28 cellular contexts compared by ENCODE assay signal in genomic region chr13:99843872-99844271, GRCh38.
"Had no signal": no experiment of that assay in that cellular context is flagged by ENCODE, and none has a peak within 500 bp of the region (broad histone marks: within the 10 kb centered on the region; RNA-seq: fewer than 3 reads in every experiment).

No MANE protein-coding gene starts in this region.

- H2AFZ ChIP-seq: parathyroid adenoma had no signal

- H3K9me3 ChIP-seq: ovary, psoas muscle, right lobe of liver, sigmoid colon, stomach, thoracic aorta, thyroid gland, tibial nerve, upper lobe of left lung, vagina had no signal

- H3K4me1 ChIP-seq: parathyroid adenoma, psoas muscle, right lobe of liver, sigmoid colon, stomach, thyroid gland, tibial nerve, upper lobe of left lung, vagina had no signal

- H3K79me2 ChIP-seq: parathyroid adenoma had no signal

- H3K4me3 Mint-ChIP-seq: natural killer cell; nephron; neural crest cell; stimulated activated effector memory CD8-positive, alpha-beta T cell treated with anti-CD3 and anti-CD28 coated beads, Interleukin-12 subunit alpha, Interleukin-12 subunit beta, amount 100 ng/mL, for 72 hours; stimulated activated naive B cell treated with anti-CD40 and anti-IgM and Interleukin-4, amounts not matched to agents 10 μg/mL and 1 μg/mL and 100 μg/mL, for 72 hours; stimulated activated naive CD8-positive, alpha-beta T cell treated with anti-CD3 and anti-CD28 coated beads, Interleukin-15, Interleukin-2, amounts not matched to agents 100 ng/mL and 50 ng/mL, for 24 hours had no signal

- H3K4me1 Mint-ChIP-seq: natural killer cell; nephron; stimulated activated effector memory CD8-positive, alpha-beta T cell treated with anti-CD3 and anti-CD28 coated beads, Interleukin-12 subunit alpha, Interleukin-12 subunit beta, amount 100 ng/mL, for 72 hours; stimulated activated naive B cell treated with anti-CD40 and anti-IgM and Interleukin-4, amounts not matched to agents 10 μg/mL and 1 μg/mL and 100 μg/mL, for 72 hours had no signal

- H3K27me3 Mint-ChIP-seq: stimulated activated naive B cell treated with anti-CD40 and anti-IgM and Interleukin-4, amounts not matched to agents 10 μg/mL and 1 μg/mL and 100 μg/mL, for 72 hours; stimulated activated naive CD8-positive, alpha-beta T cell treated with anti-CD3 and anti-CD28 coated beads, Interleukin-15, Interleukin-2, amounts not matched to agents 100 ng/mL and 50 ng/mL, for 24 hours had no signal

- ATAC-seq: natural killer cell; psoas muscle; right cardiac atrium; right lobe of liver; stimulated activated effector memory CD8-positive, alpha-beta T cell treated with anti-CD3 and anti-CD28 coated beads, Interleukin-12 subunit alpha, Interleukin-12 subunit beta, amount 100 ng/mL, for 72 hours; stimulated activated naive B cell treated with anti-CD40 and anti-IgM and Interleukin-4, amounts not matched to agents 10 μg/mL and 1 μg/mL and 100 μg/mL, for 72 hours had no signal

- H3K9ac ChIP-seq: parathyroid adenoma had no signal

- H3K27ac Mint-ChIP-seq: natural killer cell; nephron; progenitor cell of endocrine pancreas; stimulated activated effector memory CD8-positive, alpha-beta T cell treated with anti-CD3 and anti-CD28 coated beads, Interleukin-12 subunit alpha, Interleukin-12 subunit beta, amount 100 ng/mL, for 72 hours; stimulated activated naive B cell treated with anti-CD40 and anti-IgM and Interleukin-4, amounts not matched to agents 10 μg/mL and 1 μg/mL and 100 μg/mL, for 72 hours; stimulated activated naive CD8-positive, alpha-beta T cell treated with anti-CD3 and anti-CD28 coated beads, Interleukin-15, Interleukin-2, amounts not matched to agents 100 ng/mL and 50 ng/mL, for 24 hours had no signal

- H3K27me3 ChIP-seq: ovary, right lobe of liver, sigmoid colon, stomach, thyroid gland, tibial nerve, upper lobe of left lung, vagina had no signal

- H3K36me3 Mint-ChIP-seq: natural killer cell had no signal

- H3K9me3 Mint-ChIP-seq: natural killer cell; nephron; neural crest cell; stimulated activated effector memory CD8-positive, alpha-beta T cell treated with anti-CD3 and anti-CD28 coated beads, Interleukin-12 subunit alpha, Interleukin-12 subunit beta, amount 100 ng/mL, for 72 hours; stimulated activated naive B cell treated with anti-CD40 and anti-IgM and Interleukin-4, amounts not matched to agents 10 μg/mL and 1 μg/mL and 100 μg/mL, for 72 hours; stimulated activated naive CD8-positive, alpha-beta T cell treated with anti-CD3 and anti-CD28 coated beads, Interleukin-15, Interleukin-2, amounts not matched to agents 100 ng/mL and 50 ng/mL, for 24 hours had no signal

- H3K4me3 ChIP-seq: ovary, psoas muscle, right lobe of liver, sigmoid colon, stomach, thoracic aorta, thyroid gland, tibial nerve, upper lobe of left lung, vagina had no signal

- DNase-seq: natural killer cell; occipital lobe; ovary; posterior cingulate gyrus; psoas muscle; right cardiac atrium; right lobe of liver; sigmoid colon; small intestine; stimulated activated CD4-positive, alpha-beta T cell treated with anti-CD3 and anti-CD28 coated beads, Interleukin-15, amount 100 ng/mL, for 24 hours; stimulated activated CD4-positive, alpha-beta T cell treated with anti-CD3 and anti-CD28 coated beads, Interleukin-2, amount 100 ng/mL, for 24 hours; stimulated activated CD4-positive, alpha-beta T cell treated with anti-CD3 and anti-CD28 coated beads, Interleukin-2, amount 100 ng/mL, for 48 hours; stimulated activated CD4-positive, alpha-beta T cell treated with anti-CD3 and anti-CD28 coated beads, Interleukin-4, amount 100 ng/mL, for 24 hours; stimulated activated naive B cell treated with anti-CD40 and anti-IgM and Interleukin-4, amounts not matched to agents 10 μg/mL and 1 μg/mL and 100 μg/mL, for 72 hours; stimulated activated naive CD4-positive, alpha-beta T cell treated with Interleukin-2 at 50 U/mL for 16 hours; stomach; thyroid gland; trophoblast cell; upper lobe of left lung had no signal

- H3K36me3 ChIP-seq: ovary, right lobe of liver, sigmoid colon, stomach, thoracic aorta, thyroid gland, tibial nerve, upper lobe of left lung, vagina had no signal

- H3K27ac ChIP-seq: ovary, parathyroid adenoma, psoas muscle, right lobe of liver, sigmoid colon, stomach, thoracic aorta, thyroid gland, tibial nerve, upper lobe of left lung, vagina had no signal
